In the genomic region with DNA sequence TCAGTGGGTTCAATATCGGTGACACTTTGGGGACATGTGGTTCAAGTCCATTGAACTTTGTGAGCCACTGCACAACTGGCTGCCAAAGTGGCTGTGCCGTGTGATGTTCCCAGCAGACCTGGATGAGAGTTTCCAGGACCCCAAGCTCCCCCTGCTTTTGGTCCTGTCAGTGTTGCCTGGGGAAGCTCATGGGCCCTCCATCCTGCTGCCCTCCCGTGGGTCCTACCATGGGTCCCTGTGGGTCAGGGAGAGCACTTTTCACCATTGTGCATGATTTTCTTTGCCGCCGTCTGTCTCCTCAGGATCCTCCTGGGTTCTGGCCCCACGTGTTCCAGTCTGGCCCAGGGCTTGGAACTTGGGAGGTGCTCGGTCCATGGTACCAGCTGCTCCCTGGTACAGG, we compare ENCODE assay signal across 23 cellular contexts.
"Had no signal": no experiment of that assay in that cellular context is flagged by ENCODE, and none has a peak within 500 bp of the region (broad histone marks: within the 10 kb centered on the region; RNA-seq: fewer than 3 reads in every experiment).

No MANE protein-coding gene starts in this region.

- H3K4me3 Mint-ChIP-seq: effector memory CD8-positive, alpha-beta T cell; natural killer cell; stimulated activated effector memory CD8-positive, alpha-beta T cell treated with anti-CD3 and anti-CD28 coated beads, Interleukin-12 subunit alpha, Interleukin-12 subunit beta, amount 100 ng/mL, for 72 hours had no signal

- DNase-seq: cortex of kidney; effector memory CD8-positive, alpha-beta T cell; heart left ventricle; kidney glomerular epithelial cell; left colon; left ventricle myocardium inferior; lower lobe of right lung; natural killer cell; stimulated activated CD4-positive, alpha-beta T cell treated with anti-CD3 and anti-CD28 coated beads, Interleukin-12 subunit alpha, Interleukin-12 subunit beta, amount 100 ng/mL, for 4 hours; stimulated activated CD4-positive, alpha-beta T cell treated with anti-CD3 and anti-CD28 coated beads, Interleukin-1b, Interleukin-23, amount 100 ng/mL, for 48 hours; stimulated activated CD4-positive, alpha-beta T cell treated with anti-CD3 and anti-CD28 coated beads, Interleukin-4, amount 100 ng/mL, for 24 hours; stimulated activated naive CD4-positive, alpha-beta T cell treated with Interleukin-2 at 50 U/mL for 16 hours; stomach; thyroid gland; trophoblast cell had no signal

- H3K36me3 ChIP-seq: heart left ventricle, left ventricle myocardium inferior, lower lobe of right lung, neutrophil, prostate gland, right atrium auricular region, stomach, thyroid gland had no signal

- H3K4me2 ChIP-seq: hepatocyte, smooth muscle cell had no signal

- H3K36me3 Mint-ChIP-seq: natural killer cell; stimulated activated effector memory CD8-positive, alpha-beta T cell treated with anti-CD3 and anti-CD28 coated beads, Interleukin-12 subunit alpha, Interleukin-12 subunit beta, amount 100 ng/mL, for 72 hours had no signal

- H2AFZ ChIP-seq: hepatocyte, parathyroid adenoma had no signal

- H3K9me3 ChIP-seq: heart left ventricle, left ventricle myocardium inferior, lower lobe of right lung, neutrophil, prostate gland, right atrium auricular region, stomach, thyroid gland had no signal

- H3K4me1 ChIP-seq: heart left ventricle, left ventricle myocardium inferior, lower lobe of right lung, parathyroid adenoma, prostate gland, right atrium auricular region, stomach, thyroid gland had no signal

- H3K4me3 ChIP-seq: heart left ventricle, hepatocyte, left ventricle myocardium inferior, lower lobe of right lung, prostate gland, right atrium auricular region, smooth muscle cell, stomach, thyroid gland had no signal

- H3K4me1 Mint-ChIP-seq: natural killer cell; stimulated activated effector memory CD8-positive, alpha-beta T cell treated with anti-CD3 and anti-CD28 coated beads, Interleukin-12 subunit alpha, Interleukin-12 subunit beta, amount 100 ng/mL, for 72 hours had no signal

- H3K27ac Mint-ChIP-seq: effector memory CD8-positive, alpha-beta T cell; natural killer cell; stimulated activated effector memory CD8-positive, alpha-beta T cell treated with anti-CD3 and anti-CD28 coated beads, Interleukin-12 subunit alpha, Interleukin-12 subunit beta, amount 100 ng/mL, for 72 hours had no signal

- H3K27ac ChIP-seq: heart left ventricle, hepatocyte, left ventricle myocardium inferior, lower lobe of right lung, neutrophil, parathyroid adenoma, prostate gland, right atrium auricular region, stomach, thyroid gland had no signal

- H3K9me3 Mint-ChIP-seq: effector memory CD8-positive, alpha-beta T cell; natural killer cell; stimulated activated effector memory CD8-positive, alpha-beta T cell treated with anti-CD3 and anti-CD28 coated beads, Interleukin-12 subunit alpha, Interleukin-12 subunit beta, amount 100 ng/mL, for 72 hours had no signal

- H3K79me2 ChIP-seq: hepatocyte, parathyroid adenoma had no signal

- ATAC-seq: effector memory CD8-positive, alpha-beta T cell; heart left ventricle; left colon; lower lobe of right lung; natural killer cell; sciatic nerve; stimulated activated effector memory CD8-positive, alpha-beta T cell treated with anti-CD3 and anti-CD28 coated beads, Interleukin-12 subunit alpha, Interleukin-12 subunit beta, amount 100 ng/mL, for 72 hours had no signal

- H3K27me3 ChIP-seq: heart left ventricle, hepatocyte, neutrophil, right atrium auricular region, stomach, thyroid gland had no signal

- H3K9ac ChIP-seq: parathyroid adenoma had no signal
